ENCODE assay signal across 27 cellular contexts in genomic region chr3:79337798-79338197, GRCh38.
"Had no signal": no experiment of that assay in that cellular context is flagged by ENCODE, and none has a peak within 500 bp of the region (broad histone marks: within the 10 kb centered on the region; RNA-seq: fewer than 3 reads in every experiment).

No MANE protein-coding gene starts in this region.

- H3K4me3 ChIP-seq: heart right ventricle, hepatocyte, left lung, lung, mucosa of descending colon, ovary, prostate gland, sigmoid colon, spleen, tibial nerve, uterus had no signal

- H3K27me3 ChIP-seq: heart right ventricle, hepatocyte, left lung, ovary, sigmoid colon, spleen, tibial nerve, uterus had no signal

- H3K27ac ChIP-seq: heart right ventricle, hepatocyte, left lung, ovary, prostate gland, sigmoid colon, spleen, tibial nerve, uterus had no signal

- DNase-seq: heart right ventricle; left colon; left lung; mesendoderm; mucosa of descending colon; naive thymus-derived CD4-positive, alpha-beta T cell; ovary; posterior cingulate gyrus; retina; right cardiac atrium; sigmoid colon; small intestine; spleen; stimulated activated CD4-positive, alpha-beta T cell treated with anti-CD3 and anti-CD28 coated beads, Interleukin-2, amount 100 ng/mL, for 48 hours; stimulated activated CD4-positive, alpha-beta T cell treated with anti-CD3 and anti-CD28 coated beads, Interleukin-4, amount 100 ng/mL, for 4 hours; stimulated activated CD8-positive, alpha-beta memory T cell treated with anti-CD3 and anti-CD28 coated beads, Interleukin-4, amount 100 ng/mL, for 48 hours; stimulated activated naive CD4-positive, alpha-beta T cell treated with Interleukin-2 at 50 U/mL for 16 hours; stimulated activated naive CD8-positive, alpha-beta T cell treated with anti-CD3 and anti-CD28 coated beads, Interleukin-15, amount 100 ng/mL, for 72 hours; substantia nigra; uterus had no signal

- H3K9me3 ChIP-seq: ovary, prostate gland, sigmoid colon, tibial nerve, uterus had no signal

- H3K36me3 ChIP-seq: heart right ventricle, left lung, ovary, prostate gland, sigmoid colon, spleen, tibial nerve, uterus had no signal

- ATAC-seq: heart right ventricle; left colon; left lung; mucosa of descending colon; naive thymus-derived CD4-positive, alpha-beta T cell; natural killer cell treated with Interleukin-12 subunit alpha and Interleukin-12 subunit beta and Interleukin-15 and Interleukin-18, amount 100 ng/mL, for 72 hours; right cardiac atrium; stimulated activated memory B cell treated with anti-CD40 and anti-IgM and Interleukin-4, amounts not matched to agents 10 μg/mL and 1 μg/mL and 100 μg/mL, for 72 hours; stimulated activated naive CD8-positive, alpha-beta T cell treated with anti-CD3 and anti-CD28 coated beads, Interleukin-15, amount 100 ng/mL, for 72 hours had no signal

- FAIRE-seq: keratinocyte, small intestine had no signal

- H3K4me1 ChIP-seq: heart right ventricle, left lung, prostate gland, spleen, tibial nerve, uterus had no signal
